In the genomic region with DNA sequence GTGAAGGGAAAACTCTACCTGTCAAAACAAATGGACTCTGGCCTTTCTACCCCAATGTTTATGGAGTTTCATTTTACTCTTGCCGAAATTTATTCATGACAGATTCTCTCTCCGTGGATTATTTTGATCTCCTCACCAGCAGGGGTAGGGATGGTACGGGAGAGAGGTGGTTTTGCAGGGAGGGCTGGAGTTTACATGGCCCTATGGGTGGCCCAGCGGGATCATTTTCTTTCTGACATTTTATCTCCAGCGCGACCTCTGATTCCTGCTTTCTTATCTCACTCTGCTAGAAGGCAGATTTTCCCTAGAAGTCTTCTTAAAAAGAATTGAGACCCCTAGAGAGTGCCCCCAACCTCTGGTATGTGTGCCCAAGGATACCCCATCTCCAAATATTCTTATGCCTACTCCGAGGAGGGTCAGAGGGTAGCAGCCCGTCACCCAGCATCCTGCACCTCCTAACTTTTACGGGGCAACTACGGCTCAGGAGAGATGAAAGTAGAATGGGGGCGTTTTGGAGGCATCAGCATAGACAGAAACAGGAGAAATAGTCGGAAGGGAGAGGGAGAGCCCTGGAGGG, we compare ENCODE assay signal across 12 cellular contexts. TPM values are rescaled to one million over a fixed set of nuclear protein-coding genes. Genes with fewer than 3 reads are reported as not detected.
A peak's percentile ranks its signal among the peaks of the same experiment; 100 is the strongest.
DNase-seq lines count a peak whose midpoint lies in the region; ATAC-seq and TF ChIP-seq lines count a peak whose summit lies in the region.
"Had no signal": no experiment of that assay in that cellular context is flagged by ENCODE, and none has a peak within 500 bp of the region (broad histone marks: within the 10 kb centered on the region; RNA-seq: fewer than 3 reads in every experiment).

No MANE protein-coding gene starts in this region.

- no peak overlapping the region for H3K27ac Mint-ChIP-seq in activated CD8-positive, alpha-beta memory T cell treated with anti-CD3 and anti-CD28 coated beads, Interleukin-2, amount 10 ng/mL, durations not matched to agents 7 days and 5 days

- peaks cover 97% of the 10 kb centered on the region for H3K27me3 Mint-ChIP-seq in activated CD8-positive, alpha-beta memory T cell treated with anti-CD3 and anti-CD28 coated beads, Interleukin-2, amount 10 ng/mL, durations not matched to agents 7 days and 5 days

- peaks cover 100% of the 10 kb centered on the region for H3K27me3 ChIP-seq in iPS-15b (ENCODE audit: control insufficient read depth, insufficient read depth, low read length)
- peaks cover 98% of the 10 kb centered on the region for H3K27me3 ChIP-seq in skeletal muscle satellite cell (ENCODE audit: control insufficient read depth, insufficient read depth, low read length)

- peak overlapping the region; percentile 93 for H3K4me2 ChIP-seq in skeletal muscle satellite cell (ENCODE audit: low read length)
- H3K4me2 ChIP-seq: KMS-11 had no signal

- H3K9me3 ChIP-seq in iPS-15b (ENCODE audit: control insufficient read depth, insufficient read depth, low read length) (no peaks in the 10 kb centered on the region), skeletal muscle satellite cell (replicated peaks; ENCODE audit: low read length) (no peaks in the 10 kb centered on the region)
- H3K9me3 ChIP-seq: colonic mucosa had no signal

- peak overlapping the region; percentile 19 for H3K4me3 Mint-ChIP-seq in activated CD8-positive, alpha-beta memory T cell treated with anti-CD3 and anti-CD28 coated beads, Interleukin-2, amount 10 ng/mL, durations not matched to agents 7 days and 5 days

- no peak overlapping the region for H3K27ac ChIP-seq in RWPE1
- H3K27ac ChIP-seq: colonic mucosa, KMS-11 had no signal

- no peak for TF ChIP-seq CTCF in RWPE1 (conservative IDR thresholded peaks at IDR 0.05; ENCODE audit: low read depth)

- H3K4me3 ChIP-seq in iPS-15b (ENCODE audit: low read depth, low read length) (peak overlapping the region; percentile 48), skeletal muscle satellite cell (ENCODE audit: low read length) (no peak overlapping the region)
- H3K4me3 ChIP-seq: colonic mucosa had no signal

- H3K36me3 ChIP-seq in iPS-15b (ENCODE audit: control insufficient read depth, insufficient read depth, low read length), result no peaks in the 10 kb centered on the region
- no peaks in the 10 kb centered on the region for H3K36me3 ChIP-seq in skeletal muscle satellite cell (ENCODE audit: insufficient read depth, low read length)
- H3K36me3 ChIP-seq: colonic mucosa had no signal

- peaks cover 3% of the 10 kb centered on the region for H3K36me3 Mint-ChIP-seq in activated CD8-positive, alpha-beta memory T cell treated with anti-CD3 and anti-CD28 coated beads, Interleukin-2, amount 10 ng/mL, durations not matched to agents 7 days and 5 days

- CTCF ChIA-PET in activated CD8-positive, alpha-beta memory T cell treated with anti-CD3 and anti-CD28 coated beads, Interleukin-2, amount 10 ng/mL, durations not matched to agents 7 days and 5 days (lab: Charles Lee), result no interaction called here
- CTCF ChIA-PET in RWPE1 (lab: Yijun Ruan, JAX), result no interaction called here

- POLR2A ChIA-PET in RWPE1 (lab: Yijun Ruan, JAX; ENCODE audit: low non-redundant PET), result no interaction called here

- no peak for ATAC-seq in activated CD8-positive, alpha-beta memory T cell treated with anti-CD3 and anti-CD28 coated beads, Interleukin-2, amount 10 ng/mL, durations not matched to agents 7 days and 5 days

- peaks cover 15% of the 10 kb centered on the region for H3K4me1 ChIP-seq in iPS-15b (ENCODE audit: control insufficient read depth, insufficient read depth, low read length)
- peaks cover 18% of the 10 kb centered on the region for H3K4me1 ChIP-seq in skeletal muscle satellite cell (ENCODE audit: control insufficient read depth, insufficient read depth, low read length)
- H3K4me1 ChIP-seq: colonic mucosa had no signal

- no peak for DNase-seq in activated CD8-positive, alpha-beta memory T cell treated with anti-CD3 and anti-CD28 coated beads, Interleukin-2, amount 10 ng/mL, durations not matched to agents 7 days and 5 days
- DNase-seq in activated CD8-positive, alpha-beta memory T cell treated with anti-CD3 and anti-CD28 coated beads, Interleukin-2, amount 50 U/mL, for 4 hours, result no peak
- DNase-seq in SK-N-DZ (ENCODE audit: low spot score) (peak; percentile 57), RKO (ENCODE audit: low spot score) (no peak), A172 (ENCODE audit: low spot score) (no peak), RWPE1 (ENCODE audit: low spot score) (no peak)
- DNase-seq: colonic mucosa, GDM1, NCI-H2081 treated with DMSO at 0.1 percent for 48 hours had no signal

- no peak overlapping the region for H3K9ac ChIP-seq in iPS-15b (ENCODE audit: low read depth, low read length)
- H3K9ac ChIP-seq in skeletal muscle satellite cell (ENCODE audit: low read depth, low read length), result no peak overlapping the region
- H3K9ac ChIP-seq: KMS-11 had no signal

- H3K4me1 Mint-ChIP-seq in activated CD8-positive, alpha-beta memory T cell treated with anti-CD3 and anti-CD28 coated beads, Interleukin-2, amount 10 ng/mL, durations not matched to agents 7 days and 5 days, result peaks cover 70% of the 10 kb centered on the region

- H3K9me3 Mint-ChIP-seq in activated CD8-positive, alpha-beta memory T cell treated with anti-CD3 and anti-CD28 coated beads, Interleukin-2, amount 10 ng/mL, durations not matched to agents 7 days and 5 days (ENCODE audit: low read depth), result no peaks in the 10 kb centered on the region

RNA-seq across cellular contexts. Expression of a gene that starts 10.1 kb away (rescaled TPM):
- total RNA-seq in activated CD8-positive, alpha-beta memory T cell treated with anti-CD3 and anti-CD28 coated beads, Interleukin-2, amount 10 ng/mL, durations not matched to agents 7 days and 5 days, result 10 to 100 TPM; 61.5 to 83.4 TPM
- polyA plus RNA-seq in SK-N-DZ (2014; cell fraction: cytosol; rRNA removed), result 61.7 and 63.5 TPM in 2 replicates
- polyA plus RNA-seq in SK-N-DZ (2014; cell fraction: nucleus; rRNA removed), result 52.1 and 84.8 TPM in 2 replicates
- 0.22 TPM in 1 of 2 replicates, not detected in the other for total RNA-seq in skeletal muscle satellite cell (2012; rRNA removed)
- 0.12 and 0.46 TPM in 2 replicates for total RNA-seq in A172 (2014; rRNA removed; shearing (Covaris generic))

Comparison
In these comparisons a context has a peak if more than half of its experiments do, and no peak if none do; other contexts are left out.
1. RNA of a gene that starts 10.1 kb away (total RNA-seq): 61.5 to 83.4 TPM in activated CD8-positive, alpha-beta memory T cell treated with anti-CD3 and anti-CD28 coated beads, Interleukin-2, amount 10 ng/mL, durations not matched to agents 7 days and 5 days; 0.12 to 0.46 TPM in A172; every median in the first group is over 10 times any median in the second.